7 cellular contexts compared by ENCODE assay signal in the genomic region with DNA sequence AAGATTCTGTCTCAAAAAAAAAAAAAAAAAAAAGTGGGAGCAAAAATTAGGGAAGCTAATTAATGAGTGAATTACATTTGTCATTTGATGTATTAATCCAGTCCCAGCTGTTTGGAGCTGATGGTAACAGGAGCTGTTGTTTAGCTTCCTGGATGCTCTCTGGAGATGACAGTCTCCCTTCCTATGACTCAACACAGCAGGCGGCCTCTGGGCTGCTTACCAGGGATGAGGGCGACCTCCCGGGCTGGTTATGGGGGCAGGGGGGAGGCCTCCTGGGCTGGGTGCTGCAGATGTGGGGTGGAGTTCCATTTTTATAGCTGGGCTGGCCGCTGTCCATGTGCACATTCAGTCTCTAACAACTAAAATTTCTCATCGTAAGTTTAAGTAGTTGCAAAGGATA. TPM values are rescaled to one million over a fixed set of nuclear protein-coding genes. Genes with fewer than 3 reads are reported as not detected.
DNase-seq lines count a peak whose midpoint lies in the region; ATAC-seq, FAIRE-seq and TF ChIP-seq lines count a peak whose summit lies in the region.
"Not testable (repeated sequence)": the region's sequence is repeated elsewhere in the genome, so short reads cannot be mapped to it uniquely, and the experiment has no call there.

No MANE protein-coding gene starts in this region.

- not testable (repeated sequence) for TF ChIP-seq CTCF in heart left ventricle (IDR thresholded peaks at IDR 0.05); pancreas (IDR thresholded peaks at IDR 0.05); upper lobe of right lung (IDR thresholded peaks at IDR 0.05)

- not testable (repeated sequence) for TF ChIP-seq POLR2A in H54 (IDR thresholded peaks at IDR 0.05; ENCODE audit: low read depth, low read length); heart left ventricle (IDR thresholded peaks at IDR 0.05)

- not testable (repeated sequence) for H3K27me3 ChIP-seq in heart left ventricle; right cardiac atrium (ENCODE audit: control insufficient read depth, insufficient read depth); pancreas; upper lobe of right lung

- H3K27ac ChIP-seq in heart left ventricle; right cardiac atrium (ENCODE audit: low read length); pancreas; upper lobe of right lung: not testable (repeated sequence)

- FAIRE-seq in H54 (lab: Jason Lieb, UNC) (peak; percentile 76), RCC 7860 (lab: Jason Lieb, UNC) (peak; percentile 68), endometrium (lab: Jason Lieb, UNC) (peak; percentile 81)
- not testable (repeated sequence) for FAIRE-seq in pancreas (lab: Jason Lieb, UNC)

- not testable (repeated sequence) for H3K9me3 ChIP-seq in heart left ventricle; right cardiac atrium (ENCODE audit: control insufficient read depth, low read length); pancreas; upper lobe of right lung

- DNase-seq in H54 (ENCODE audit: insufficient read length, low spot score); RCC 7860 (ENCODE audit: low spot score); heart left ventricle; right cardiac atrium; pancreas; upper lobe of right lung: not testable (repeated sequence)

- intact Hi-C loops in heart left ventricle (cut with DNase I); right cardiac atrium (cut with DNase I); pancreas (cut with DNase I); upper lobe of right lung (cut with DNase I): not testable (repeated sequence)

- not testable (repeated sequence) for H3K4me1 ChIP-seq in heart left ventricle; right cardiac atrium (ENCODE audit: control insufficient read depth, insufficient read depth, low read length); pancreas; upper lobe of right lung

- H3K4me3 ChIP-seq in heart left ventricle; right cardiac atrium (ENCODE audit: low read length); pancreas; upper lobe of right lung: not testable (repeated sequence)

- WGBS in heart left ventricle, 4 donors, result 25 to 86% (median 56%) methylated on average over 1 to 2 of the region's 5 CpGs; no CpG with 5 or more reads in 1 of the 4 donors
- WGBS in right cardiac atrium, result 46% methylated on average over 1 of the region's 5 CpGs
- WGBS in pancreas, 2 donors, result 67 to 85% methylated on average over 1 of the region's 5 CpGs

- not testable (repeated sequence) for H3K36me3 ChIP-seq in heart left ventricle, pancreas, upper lobe of right lung

- ATAC-seq in heart left ventricle (peak in 3 of 4 donors; percentile 62 to 89 (median 71)), right cardiac atrium (peak; percentile 70 to 81), pancreas (peak in 3 of 4 donors; percentile 22 to 57 (median 39)), upper lobe of right lung (peak; percentile 34)

RNA-seq across cellular contexts. Expression of a gene that starts 47.6 kb away (rescaled TPM):
- 1 to 10 TPM in 8 of 9 donors, under 1 TPM in 1; 0.78 to 5.5 (median 1.5) TPM for total RNA-seq in heart left ventricle
- 1 to 10 TPM in 1 of 2 donors, under 1 TPM in 1; 0.80 to 2.6 TPM for polyA plus RNA-seq in heart left ventricle
- total RNA-seq in right cardiac atrium, result 1 to 10 TPM in 2 of 4 donors, under 1 TPM in 2; 0.60 to 4.6 (median 1.7) TPM
- 0.57 TPM for polyA plus RNA-seq in right cardiac atrium
- total RNA-seq in pancreas, result 1 to 10 TPM in 3 of 6 donors, under 1 TPM in 3; 0.46 to 2.7 (median 0.99) TPM
- under 1 TPM; 0.72 to 0.87 TPM for polyA plus RNA-seq in pancreas
- 11.3 TPM for total RNA-seq in upper lobe of right lung

RNA-seq across cellular contexts. Expression of a gene that starts 59.6 kb away (rescaled TPM):
- total RNA-seq in heart left ventricle, result 100 to 1,000 TPM in 2 of 9 donors, 10 to 100 TPM in 7; 10.2 to 140 (median 14.1) TPM
- polyA plus RNA-seq in heart left ventricle, result 100 to 1,000 TPM in 1 of 2 donors, 10 to 100 TPM in 1; 26.5 to 109 TPM
- 10 to 100 TPM in 3 of 4 donors, 1 to 10 TPM in 1; 7.0 to 83.1 (median 14.1) TPM for total RNA-seq in right cardiac atrium
- 12.1 TPM for polyA plus RNA-seq in right cardiac atrium
- total RNA-seq in pancreas, result 10 to 100 TPM in 1 of 6 donors, 1 to 10 TPM in 5; 4.2 to 10.0 (median 5.9) TPM
- polyA plus RNA-seq in pancreas, result 1 to 10 TPM; 4.6 to 6.0 TPM
- 44.5 TPM for total RNA-seq in upper lobe of right lung
